Comparison of ENCODE assay signal across 8 cellular contexts in the genomic region with DNA sequence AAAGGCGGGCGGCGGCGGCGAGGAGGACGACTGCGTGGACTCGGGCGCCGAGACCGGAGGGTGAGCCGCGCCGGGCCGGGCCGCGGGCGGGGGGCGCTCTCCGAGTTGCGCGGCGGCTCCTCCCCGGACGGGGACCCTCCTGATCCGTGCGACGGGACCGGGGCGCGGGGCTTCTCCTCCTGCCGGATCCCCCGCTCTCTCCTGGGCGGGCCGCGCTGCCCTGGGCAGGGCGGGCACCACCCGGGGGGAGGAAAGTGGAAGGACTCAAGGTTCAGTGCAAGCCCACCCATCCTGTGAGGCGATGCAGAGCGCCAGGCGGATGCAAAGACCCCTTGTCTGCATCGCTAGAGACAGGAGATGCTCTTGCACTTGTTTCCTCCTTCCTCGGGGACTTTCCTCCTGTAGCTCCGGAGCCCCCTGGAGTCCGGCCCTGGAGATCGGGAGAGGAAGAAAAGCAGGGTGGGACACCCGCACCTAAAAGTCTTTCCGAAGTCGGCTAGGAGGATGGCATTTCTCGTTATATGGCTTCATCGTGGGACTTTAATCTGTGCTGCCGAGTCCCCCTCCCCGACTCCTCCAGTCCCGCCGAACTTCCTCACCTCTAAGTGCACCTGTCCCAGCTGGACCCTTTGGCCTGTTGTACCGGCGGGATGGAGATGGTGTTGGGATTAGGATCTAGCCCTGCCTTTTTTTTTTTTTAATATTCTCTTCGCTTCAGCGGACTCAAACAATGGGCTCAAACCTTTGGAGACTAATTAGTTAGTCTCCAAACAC. TPM values are rescaled to one million over a fixed set of nuclear protein-coding genes. Genes with fewer than 3 reads are reported as not detected.
DNase-seq lines count a peak whose midpoint lies in the region; ATAC-seq, FAIRE-seq and TF ChIP-seq lines count a peak whose summit lies in the region.

No MANE protein-coding gene starts in this region.

- peak in 1 of 2 donors; percentile 33 for DNase-seq in foreskin fibroblast
- peak in 1 of 6 donors; percentile 59 for DNase-seq in pancreas
- DNase-seq in activated CD4-positive, CD25-positive, alpha-beta regulatory T cell (lab: John Stamatoyannopoulos, UW), result no peak

- H3K4me3 ChIP-seq in GM12875 (ENCODE audit: low read depth, low read length) (peak overlapping the region; percentile 53), WI38 (ENCODE audit: low read depth, low read length) (peak overlapping the region; percentile 53), foreskin fibroblast (ENCODE audit: low read depth in 1 of 2, low read length in 2 of 2) (peak overlapping the region; percentile 41 to 56), pancreas (peak overlapping the region; percentile 43 to 61 (median 50))

- FAIRE-seq in pancreas (lab: Jason Lieb, UNC), result no peak

- H3K4me1 ChIP-seq in pancreas, result peaks cover 0 to 3% (median 0%) of the 10 kb centered on the region in 3 donors

- WGBS in pancreas, 2 donors, result 13% methylated on average over 50 to 59 of the region's 59 CpGs

- intact Hi-C loops in pancreas (cut with DNase I), result loop anchor here in 1 of 3 donors (10.0 kb wide), 1 partner anchor 62 kb away; no protein-coding TSS in a partner anchor

- no peak for TF ChIP-seq CTCF in GM12875 (IDR thresholded peaks at IDR 0.05; ENCODE audit: borderline replicate concordance, insufficient read depth, low read depth, low read length)
- TF ChIP-seq CTCF in WI38 (IDR thresholded peaks at IDR 0.05; ENCODE audit: low read depth, low read length), result no peak
- no peak for TF ChIP-seq CTCF in foreskin fibroblast (IDR thresholded peaks at IDR 0.05; ENCODE audit: low read depth, low read length)
- TF ChIP-seq CTCF in pancreas (IDR thresholded peaks at IDR 0.05), result no peak

- no peaks in the 10 kb centered on the region for H3K9me3 ChIP-seq in pancreas

- ATAC-seq in HG03159 (IDR thresholded peaks at IDR 0.05; ENCODE audit: unreplicated experiment), result peak; percentile 13
- ATAC-seq in pancreas, result peak; percentile 3 to 24 (median 16)
- ATAC-seq in GM21825 (IDR thresholded peaks at IDR 0.05; ENCODE audit: unreplicated experiment), result no peak
- ATAC-seq in GM18502 (IDR thresholded peaks at IDR 0.05; ENCODE audit: poor library complexity, unreplicated experiment), result no peak

- H3K27me3 ChIP-seq in pancreas, result no peaks in the 10 kb centered on the region

- no peaks in the 10 kb centered on the region for H3K36me3 ChIP-seq in pancreas

- no peak overlapping the region for H3K27ac ChIP-seq in pancreas

RNA-seq across cellular contexts. Expression of gene FAM124A, which starts 0.5 kb away (rescaled TPM):
- 1 to 10 TPM in 1 of 6 donors, under 1 TPM in 5; 0.47 to 1.6 (median 0.65) TPM for total RNA-seq in pancreas
- 1 to 10 TPM; 1.1 to 1.2 TPM for polyA plus RNA-seq in pancreas

Comparison
In these comparisons a context has a peak if more than half of its experiments do, and no peak if none do; other contexts are left out.
1. ATAC-seq: peak in HG03159 (single experiment) and pancreas (4 of 4); none in GM21825 (single experiment) and GM18502 (single experiment).
2. Peak in every context shown above with its lines, with median percentiles within 50 percentile points of each other: H3K4me3 ChIP-seq.